ENCODE assay signal across 1 cellular context in the genomic region with DNA sequence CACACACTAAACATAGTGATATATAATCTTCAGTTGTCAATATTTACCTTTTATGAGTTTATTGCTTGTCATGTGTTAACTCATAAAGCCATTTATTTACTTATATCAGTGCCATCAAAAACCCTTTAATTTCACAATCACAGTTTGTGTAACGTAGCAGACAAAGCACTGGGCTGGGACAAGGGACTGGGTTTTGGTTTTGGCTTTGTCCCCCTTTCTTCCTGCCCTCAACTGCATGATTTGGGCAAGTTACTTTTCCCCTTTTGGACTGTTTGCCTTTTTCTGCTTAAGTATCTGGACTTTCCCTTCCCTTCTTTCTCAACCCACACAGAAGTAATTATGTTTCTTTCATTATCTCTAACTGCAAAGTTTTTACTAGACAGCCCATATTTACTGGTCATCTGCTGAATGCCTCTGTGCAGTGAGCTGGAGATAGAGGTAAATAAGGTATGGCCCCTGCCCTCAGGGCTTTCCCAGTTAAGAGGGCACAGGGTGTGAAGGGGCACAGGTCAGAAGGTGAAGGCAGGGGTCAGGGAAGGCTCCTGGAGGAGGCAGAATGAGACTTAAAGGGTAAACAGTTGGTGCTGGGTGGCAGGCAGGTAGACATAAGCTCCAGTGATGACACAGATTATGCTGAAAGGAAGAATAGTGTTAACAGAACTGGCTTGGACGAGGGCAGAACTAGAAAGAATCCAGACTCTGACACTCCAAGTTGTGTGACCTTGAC.
TF ChIP-seq lines count a peak whose summit lies in the region.

No MANE protein-coding gene starts in this region.

TF ChIP-seq in SK-N-SH treated with all-trans-retinoic acid at 6 μM for 48 hours, 23 proteins besides CTCF, POLR2A, EP300 and RAD21 (continued from another document):
- TF ChIP-seq PATZ1 (CRISPR knock-in tag; IDR thresholded peaks at IDR 0.05; ENCODE audit: borderline replicate concordance) (no peak), TOX (CRISPR knock-in tag; IDR thresholded peaks at IDR 0.05; ENCODE audit: borderline replicate concordance) (no peak), RARB (CRISPR knock-in tag; IDR thresholded peaks at IDR 0.05) (no peak), ZFP30 (CRISPR knock-in tag; IDR thresholded peaks at IDR 0.05) (no peak), CSRNP3 (CRISPR knock-in tag; IDR thresholded peaks at IDR 0.05) (no peak), ZNF8 (CRISPR knock-in tag; IDR thresholded peaks at IDR 0.05) (no peak), SNAI2 (CRISPR knock-in tag; IDR thresholded peaks at IDR 0.05) (no peak), TCF4 (CRISPR knock-in tag; IDR thresholded peaks at IDR 0.05; ENCODE audit: borderline replicate concordance) (no peak)
- TF ChIP-seq, protein P1, sequence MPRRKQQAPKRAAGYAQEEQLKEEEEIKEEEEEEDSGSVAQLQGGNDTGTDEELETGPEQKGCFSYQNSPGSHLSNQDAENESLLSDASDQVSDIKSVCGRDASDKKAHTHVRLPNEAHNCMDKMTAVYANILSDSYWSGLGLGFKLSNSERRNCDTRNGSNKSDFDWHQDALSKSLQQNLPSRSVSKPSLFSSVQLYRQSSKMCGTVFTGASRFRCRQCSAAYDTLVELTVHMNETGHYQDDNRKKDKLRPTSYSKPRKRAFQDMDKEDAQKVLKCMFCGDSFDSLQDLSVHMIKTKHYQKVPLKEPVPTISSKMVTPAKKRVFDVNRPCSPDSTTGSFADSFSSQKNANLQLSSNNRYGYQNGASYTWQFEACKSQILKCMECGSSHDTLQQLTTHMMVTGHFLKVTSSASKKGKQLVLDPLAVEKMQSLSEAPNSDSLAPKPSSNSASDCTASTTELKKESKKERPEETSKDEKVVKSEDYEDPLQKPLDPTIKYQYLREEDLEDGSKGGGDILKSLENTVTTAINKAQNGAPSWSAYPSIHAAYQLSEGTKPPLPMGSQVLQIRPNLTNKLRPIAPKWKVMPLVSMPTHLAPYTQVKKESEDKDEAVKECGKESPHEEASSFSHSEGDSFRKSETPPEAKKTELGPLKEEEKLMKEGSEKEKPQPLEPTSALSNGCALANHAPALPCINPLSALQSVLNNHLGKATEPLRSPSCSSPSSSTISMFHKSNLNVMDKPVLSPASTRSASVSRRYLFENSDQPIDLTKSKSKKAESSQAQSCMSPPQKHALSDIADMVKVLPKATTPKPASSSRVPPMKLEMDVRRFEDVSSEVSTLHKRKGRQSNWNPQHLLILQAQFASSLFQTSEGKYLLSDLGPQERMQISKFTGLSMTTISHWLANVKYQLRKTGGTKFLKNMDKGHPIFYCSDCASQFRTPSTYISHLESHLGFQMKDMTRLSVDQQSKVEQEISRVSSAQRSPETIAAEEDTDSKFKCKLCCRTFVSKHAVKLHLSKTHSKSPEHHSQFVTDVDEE (CRISPR knock-in tag; IDR thresholded peaks at IDR 0.05) = no peak
- TF ChIP-seq, protein P2, sequence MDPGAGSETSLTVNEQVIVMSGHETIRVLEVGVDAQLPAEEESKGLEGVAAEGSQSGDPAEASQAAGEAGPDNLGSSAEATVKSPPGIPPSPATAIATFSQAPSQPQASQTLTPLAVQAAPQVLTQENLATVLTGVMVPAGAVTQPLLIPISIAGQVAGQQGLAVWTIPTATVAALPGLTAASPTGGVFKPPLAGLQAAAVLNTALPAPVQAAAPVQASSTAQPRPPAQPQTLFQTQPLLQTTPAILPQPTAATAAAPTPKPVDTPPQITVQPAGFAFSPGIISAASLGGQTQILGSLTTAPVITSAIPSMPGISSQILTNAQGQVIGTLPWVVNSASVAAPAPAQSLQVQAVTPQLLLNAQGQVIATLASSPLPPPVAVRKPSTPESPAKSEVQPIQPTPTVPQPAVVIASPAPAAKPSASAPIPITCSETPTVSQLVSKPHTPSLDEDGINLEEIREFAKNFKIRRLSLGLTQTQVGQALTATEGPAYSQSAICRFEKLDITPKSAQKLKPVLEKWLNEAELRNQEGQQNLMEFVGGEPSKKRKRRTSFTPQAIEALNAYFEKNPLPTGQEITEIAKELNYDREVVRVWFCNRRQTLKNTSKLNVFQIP (CRISPR knock-in tag; IDR thresholded peaks at IDR 0.05; ENCODE audit: borderline replicate concordance, low read depth) = no peak
